Comparison of ENCODE assay signal across 26 cellular contexts in the genomic region with DNA sequence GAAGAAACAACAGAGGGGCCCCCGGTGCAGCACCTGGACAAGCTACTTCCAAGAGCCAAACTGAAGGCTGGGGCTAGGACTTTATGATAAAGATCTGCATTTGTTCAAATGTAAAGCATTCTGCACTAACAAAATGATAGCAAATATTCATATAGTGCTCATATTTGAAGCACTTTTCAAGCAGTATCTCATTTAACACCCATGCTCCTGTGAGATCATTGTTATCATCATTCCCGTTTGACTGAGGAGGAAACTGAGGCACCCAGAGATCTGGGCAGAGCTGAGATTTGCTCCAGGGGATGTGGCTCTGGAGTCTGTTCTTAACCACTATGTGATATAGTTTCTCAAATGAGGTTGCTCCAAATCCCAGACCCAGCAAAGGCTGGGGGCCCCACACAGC.
"Had no signal": no experiment of that assay in that cellular context is flagged by ENCODE, and none has a peak within 500 bp of the region (broad histone marks: within the 10 kb centered on the region; RNA-seq: fewer than 3 reads in every experiment).

No MANE protein-coding gene starts in this region.

- H3K27me3 ChIP-seq: pancreas, right lobe of liver, sigmoid colon, stomach, thyroid gland, tibial nerve, upper lobe of right lung, uterus had no signal

- H3K27ac ChIP-seq: neutrophil, pancreas, prostate gland, right lobe of liver, sigmoid colon, stomach, thoracic aorta, thyroid gland, upper lobe of right lung, uterus had no signal

- ATAC-seq: naive thymus-derived CD8-positive, alpha-beta T cell; natural killer cell treated with Interleukin-12 subunit alpha and Interleukin-12 subunit beta and Interleukin-15 and Interleukin-18, amount 100 ng/mL, for 72 hours; pancreas; right cardiac atrium; right lobe of liver; stimulated activated effector memory CD8-positive, alpha-beta T cell treated with anti-CD3 and anti-CD28 coated beads, Interleukin-12 subunit alpha, Interleukin-12 subunit beta, amount 100 ng/mL, for 72 hours; stimulated activated naive B cell treated with anti-CD40 and anti-IgM and Interleukin-4, amounts not matched to agents 10 μg/mL and 1 μg/mL and 100 μg/mL, for 72 hours; upper lobe of right lung had no signal

- H3K4me1 ChIP-seq: prostate gland, uterus had no signal

- H3K36me3 ChIP-seq: neutrophil, pancreas, prostate gland, right lobe of liver, sigmoid colon, stomach, thoracic aorta, thyroid gland, tibial nerve, upper lobe of right lung, uterus had no signal

- DNase-seq: naive thymus-derived CD8-positive, alpha-beta T cell; nephron progenitor cell; nucleus accumbens; pancreas; retina; right cardiac atrium; right lobe of liver; sigmoid colon; small intestine; stimulated activated CD4-positive, alpha-beta T cell treated with anti-CD3 and anti-CD28 coated beads, Interleukin-15, amount 100 ng/mL, for 24 hours; stimulated activated CD4-positive, alpha-beta T cell treated with anti-CD3 and anti-CD28 coated beads, Interleukin-2, amount 100 ng/mL, for 24 hours; stimulated activated CD4-positive, alpha-beta T cell treated with anti-CD3 and anti-CD28 coated beads, Interleukin-2, amount 100 ng/mL, for 48 hours; stimulated activated CD4-positive, alpha-beta T cell treated with anti-CD3 and anti-CD28 coated beads, Interleukin-4, amount 100 ng/mL, for 24 hours; stimulated activated naive B cell treated with anti-CD40 and anti-IgM and Interleukin-4, amounts not matched to agents 10 μg/mL and 1 μg/mL and 100 μg/mL, for 72 hours; stimulated activated naive CD4-positive, alpha-beta T cell treated with Interleukin-2 at 50 U/mL for 16 hours; stomach; thyroid gland; trophoblast cell; upper lobe of right lung; uterus had no signal

- H3K9me3 ChIP-seq: neutrophil, pancreas, prostate gland, right lobe of liver, sigmoid colon, stomach, thoracic aorta, thyroid gland, tibial nerve, upper lobe of right lung, uterus had no signal

- H3K4me3 ChIP-seq: pancreas, prostate gland, right lobe of liver, sigmoid colon, stomach, thoracic aorta, thyroid gland, tibial nerve, upper lobe of right lung, uterus had no signal
